Comparison of ENCODE assay signal across 27 cellular contexts in genomic region chr9:127218818-127219217, GRCh38.
"Had no signal": no experiment of that assay in that cellular context is flagged by ENCODE, and none has a peak within 500 bp of the region (broad histone marks: within the 10 kb centered on the region; RNA-seq: fewer than 3 reads in every experiment).

No MANE protein-coding gene starts in this region.

- H3K9me3 ChIP-seq: adrenal gland, breast epithelium had no signal

- H3K4me3 ChIP-seq: adrenal gland, breast epithelium had no signal

- H3K4me3 Mint-ChIP-seq: activated B cell treated with CpG ODN at 0.5 μM for 24 hours; activated CD4-positive, alpha-beta T cell treated with anti-CD3 and anti-CD28 coated beads, Interleukin-2, amount 10 ng/mL, durations not matched to agents 24 days and 14 days; activated naive CD8-positive, alpha-beta T cell treated with anti-CD3 and anti-CD28 coated beads, Interleukin-2, amount 10 ng/mL, durations not matched to agents 7 days and 5 days; activated T-helper 17 cell treated with anti-CD3 and anti-CD28 coated beads, Interleukin-2, amount 50 U/mL, for 72 hours; T-helper 1 cell treated with Interleukin-12 subunit alpha and Interleukin-12 subunit beta and Interleukin-4 antibody, amounts not matched to agents 30 μg/mL and 1 μg/mL, for 36 hours had no signal

- DNase-seq: activated B cell treated with CpG ODN at 0.5 μM for 24 hours; activated CD4-positive, alpha-beta T cell treated with anti-CD3 and anti-CD28 coated beads for 1 hour; activated CD4-positive, alpha-beta T cell treated with anti-CD3 and anti-CD28 coated beads, Interleukin-2, amount 10 ng/mL, durations not matched to agents 24 days and 14 days; activated CD4-positive, alpha-beta T cell treated with anti-CD3 and anti-CD28 coated beads, Interleukin-2, amount 50 U/mL, for 48 hours; activated gamma-delta T cell; activated naive CD4-positive, alpha-beta T cell treated with anti-CD3 and anti-CD28 coated beads, Interleukin-2, amount 50 U/mL, for 16 hours; activated naive CD8-positive, alpha-beta T cell treated with anti-CD3 and anti-CD28 coated beads, Interleukin-2, amount 10 ng/mL, durations not matched to agents 7 days and 5 days; activated T-cell treated with anti-CD3 and anti-CD28 coated beads for 4 hours; activated T-cell treated with anti-CD3 and anti-CD28 coated beads, Interleukin-2, amount 50 U/mL, for 48 hours; anterior cingulate cortex; KG1; NCI-H1048; NCI-H1930; NCI-H2171 treated with DMSO at 0.1 percent for 48 hours; NCI-H226; NCI-H510A; NCI-H526 treated with DMSO at 0.1 percent for 48 hours; NCI-H82; NK-92 treated with Interleukin-12 subunit alpha and Interleukin-12 subunit beta, amount 100 ng/mL, for 24 hours; OCI-M1; SHP77 had no signal

- H3K36me3 ChIP-seq: adrenal gland, breast epithelium had no signal

- H3K4me1 Mint-ChIP-seq: activated T-helper 17 cell treated with anti-CD3 and anti-CD28 coated beads, Interleukin-2, amount 50 U/mL, for 72 hours had no signal

- H3K27ac ChIP-seq: breast epithelium, RWPE1 had no signal

- H3K9me3 Mint-ChIP-seq: activated B cell treated with CpG ODN at 0.5 μM for 24 hours; activated CD4-positive, alpha-beta T cell treated with anti-CD3 and anti-CD28 coated beads, Interleukin-2, amount 10 ng/mL, durations not matched to agents 24 days and 14 days; activated naive CD8-positive, alpha-beta T cell treated with anti-CD3 and anti-CD28 coated beads, Interleukin-2, amount 10 ng/mL, durations not matched to agents 7 days and 5 days; activated T-helper 17 cell treated with anti-CD3 and anti-CD28 coated beads, Interleukin-2, amount 50 U/mL, for 72 hours; T-helper 1 cell treated with Interleukin-12 subunit alpha and Interleukin-12 subunit beta and Interleukin-4 antibody, amounts not matched to agents 30 μg/mL and 1 μg/mL, for 36 hours had no signal

- H3K27me3 Mint-ChIP-seq: activated B cell treated with CpG ODN at 0.5 μM for 24 hours; activated T-helper 17 cell treated with anti-CD3 and anti-CD28 coated beads, Interleukin-2, amount 50 U/mL, for 72 hours had no signal

- H3K27ac Mint-ChIP-seq: activated B cell treated with CpG ODN at 0.5 μM for 24 hours; activated CD4-positive, alpha-beta T cell treated with anti-CD3 and anti-CD28 coated beads, Interleukin-2, amount 10 ng/mL, durations not matched to agents 24 days and 14 days; activated naive CD8-positive, alpha-beta T cell treated with anti-CD3 and anti-CD28 coated beads, Interleukin-2, amount 10 ng/mL, durations not matched to agents 7 days and 5 days; activated T-helper 17 cell treated with anti-CD3 and anti-CD28 coated beads, Interleukin-2, amount 50 U/mL, for 72 hours; T-helper 1 cell treated with Interleukin-12 subunit alpha and Interleukin-12 subunit beta and Interleukin-4 antibody, amounts not matched to agents 30 μg/mL and 1 μg/mL, for 36 hours had no signal

- H3K27me3 ChIP-seq: adrenal gland, breast epithelium had no signal

- H3K36me3 Mint-ChIP-seq: activated naive CD8-positive, alpha-beta T cell treated with anti-CD3 and anti-CD28 coated beads, Interleukin-2, amount 10 ng/mL, durations not matched to agents 7 days and 5 days had no signal

- ATAC-seq: activated T-helper 17 cell treated with anti-CD3 and anti-CD28 coated beads, Interleukin-2, amount 50 U/mL, for 72 hours; Panc1 had no signal

- H3K4me1 ChIP-seq: breast epithelium had no signal
